19 cellular contexts compared by ENCODE assay signal in the genomic region with DNA sequence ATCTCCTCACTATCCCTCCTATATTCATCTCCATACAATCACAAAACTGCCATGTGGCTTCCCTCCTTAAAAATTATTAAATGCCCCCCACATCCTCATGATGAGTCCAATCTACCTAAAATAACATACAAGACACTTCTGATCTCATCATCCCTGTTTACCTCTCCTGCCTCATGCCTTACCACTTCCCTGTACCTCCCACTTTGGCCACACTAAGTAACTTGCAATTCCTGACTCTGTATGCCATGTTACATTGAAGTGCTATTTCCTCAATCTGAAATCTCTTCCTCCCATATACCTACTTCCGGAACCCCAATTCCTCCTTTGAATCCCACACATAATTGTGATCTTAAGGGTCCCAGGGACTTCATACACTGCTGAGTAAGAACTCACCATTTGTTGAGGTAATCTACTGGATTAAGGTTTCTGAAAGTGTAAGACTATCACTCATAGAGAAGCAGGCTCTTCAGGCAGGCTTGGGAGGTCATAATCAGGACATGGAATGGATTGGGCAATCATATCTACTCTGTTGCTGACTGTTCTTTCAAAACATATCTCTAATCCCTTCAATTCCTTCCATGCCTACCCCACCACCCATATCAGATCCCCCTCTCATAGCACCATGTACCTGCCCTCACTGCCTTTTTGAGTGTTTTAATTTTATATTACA.
"Had no signal": no experiment of that assay in that cellular context is flagged by ENCODE, and none has a peak within 500 bp of the region (broad histone marks: within the 10 kb centered on the region; RNA-seq: fewer than 3 reads in every experiment).

No MANE protein-coding gene starts in this region.

- H3K36me3 ChIP-seq: ascending aorta, tibial nerve, uterus had no signal

- H3K27me3 ChIP-seq: ascending aorta, foreskin keratinocyte, tibial nerve, uterus had no signal

- ATAC-seq: activated CD4-positive, CD25-positive, alpha-beta regulatory T cell treated with anti-CD3 and anti-CD28 coated beads, Interleukin-2, amount 50 U/mL, for 24 hours; activated CD8-positive, alpha-beta T cell treated with anti-CD3 and anti-CD28 coated beads, Interleukin-2, amount 10 ng/mL, durations not matched to agents 7 days and 5 days; activated naive CD8-positive, alpha-beta T cell treated with anti-CD3 and anti-CD28 coated beads, Interleukin-2, amount 50 U/mL, for 24 hours; foreskin keratinocyte had no signal

- H3K4me3 ChIP-seq: ascending aorta, tibial nerve, uterus had no signal

- H3K27ac Mint-ChIP-seq: activated CD4-positive, alpha-beta T cell treated with anti-CD3 and anti-CD28 coated beads, Interleukin-2, amount 10 ng/mL, durations not matched to agents 7 days and 5 days; activated CD8-positive, alpha-beta T cell treated with anti-CD3 and anti-CD28 coated beads, Interleukin-2, amount 10 ng/mL, durations not matched to agents 7 days and 5 days; activated naive CD4-positive, alpha-beta T cell treated with anti-CD3 and anti-CD28 coated beads, Interleukin-2, amount 10 ng/mL, durations not matched to agents 7 days and 5 days; activated naive CD8-positive, alpha-beta T cell treated with anti-CD3 and anti-CD28 coated beads, Interleukin-2, amount 50 U/mL, for 24 hours; activated T-cell treated with anti-CD3 and anti-CD28 coated beads, Interleukin-2, amount 50 U/mL, for 24 hours; mesothelial cell of epicardium; nephron progenitor cell; stimulated activated naive CD8-positive, alpha-beta T cell treated with anti-CD3 and anti-CD28 coated beads, Interleukin-15, Interleukin-2, amounts not matched to agents 100 ng/mL and 50 ng/mL, for 24 hours had no signal

- H3K27me3 Mint-ChIP-seq: activated CD4-positive, alpha-beta T cell treated with anti-CD3 and anti-CD28 coated beads, Interleukin-2, amount 10 ng/mL, durations not matched to agents 7 days and 5 days; activated naive CD4-positive, alpha-beta T cell treated with anti-CD3 and anti-CD28 coated beads, Interleukin-2, amount 10 ng/mL, durations not matched to agents 7 days and 5 days; activated naive CD8-positive, alpha-beta T cell treated with anti-CD3 and anti-CD28 coated beads, Interleukin-2, amount 50 U/mL, for 24 hours; activated T-cell treated with anti-CD3 and anti-CD28 coated beads, Interleukin-2, amount 50 U/mL, for 24 hours; stimulated activated naive CD8-positive, alpha-beta T cell treated with anti-CD3 and anti-CD28 coated beads, Interleukin-15, Interleukin-2, amounts not matched to agents 100 ng/mL and 50 ng/mL, for 24 hours had no signal

- H3K4me3 Mint-ChIP-seq: activated CD4-positive, alpha-beta T cell treated with anti-CD3 and anti-CD28 coated beads, Interleukin-2, amount 10 ng/mL, durations not matched to agents 7 days and 5 days; activated CD8-positive, alpha-beta T cell treated with anti-CD3 and anti-CD28 coated beads, Interleukin-2, amount 10 ng/mL, durations not matched to agents 7 days and 5 days; activated naive CD4-positive, alpha-beta T cell treated with anti-CD3 and anti-CD28 coated beads, Interleukin-2, amount 10 ng/mL, durations not matched to agents 7 days and 5 days; activated naive CD8-positive, alpha-beta T cell treated with anti-CD3 and anti-CD28 coated beads, Interleukin-2, amount 50 U/mL, for 24 hours; activated T-cell treated with anti-CD3 and anti-CD28 coated beads, Interleukin-2, amount 50 U/mL, for 24 hours; mesothelial cell of epicardium; nephron progenitor cell; stimulated activated naive CD8-positive, alpha-beta T cell treated with anti-CD3 and anti-CD28 coated beads, Interleukin-15, Interleukin-2, amounts not matched to agents 100 ng/mL and 50 ng/mL, for 24 hours had no signal

- H3K4me1 Mint-ChIP-seq: activated CD4-positive, alpha-beta T cell treated with anti-CD3 and anti-CD28 coated beads, Interleukin-2, amount 10 ng/mL, durations not matched to agents 7 days and 5 days; activated naive CD4-positive, alpha-beta T cell treated with anti-CD3 and anti-CD28 coated beads, Interleukin-2, amount 10 ng/mL, durations not matched to agents 7 days and 5 days; mesothelial cell of epicardium had no signal

- H3K36me3 Mint-ChIP-seq: mesothelial cell of epicardium had no signal

- DNase-seq: activated CD4-positive, alpha-beta T cell treated with anti-CD3 and anti-CD28 coated beads, Interleukin-2, amount 10 ng/mL, durations not matched to agents 7 days and 5 days; activated CD8-positive, alpha-beta T cell treated with anti-CD3 and anti-CD28 coated beads, Interleukin-2, amount 10 ng/mL, durations not matched to agents 7 days and 5 days; activated naive CD4-positive, alpha-beta T cell treated with anti-CD3 and anti-CD28 coated beads, Interleukin-2, amount 10 ng/mL, durations not matched to agents 7 days and 5 days; activated naive CD8-positive, alpha-beta T cell treated with anti-CD3 and anti-CD28 coated beads, Interleukin-2, amount 50 U/mL, for 24 hours; activated T-cell treated with anti-CD3 and anti-CD28 coated beads, Interleukin-2, amount 50 U/mL, for 24 hours; cortex of kidney; foreskin keratinocyte; hippocampal formation; nephron progenitor cell; nucleus accumbens; posterior cingulate gyrus; retina; T1000; uterus had no signal
